In the genomic region with DNA sequence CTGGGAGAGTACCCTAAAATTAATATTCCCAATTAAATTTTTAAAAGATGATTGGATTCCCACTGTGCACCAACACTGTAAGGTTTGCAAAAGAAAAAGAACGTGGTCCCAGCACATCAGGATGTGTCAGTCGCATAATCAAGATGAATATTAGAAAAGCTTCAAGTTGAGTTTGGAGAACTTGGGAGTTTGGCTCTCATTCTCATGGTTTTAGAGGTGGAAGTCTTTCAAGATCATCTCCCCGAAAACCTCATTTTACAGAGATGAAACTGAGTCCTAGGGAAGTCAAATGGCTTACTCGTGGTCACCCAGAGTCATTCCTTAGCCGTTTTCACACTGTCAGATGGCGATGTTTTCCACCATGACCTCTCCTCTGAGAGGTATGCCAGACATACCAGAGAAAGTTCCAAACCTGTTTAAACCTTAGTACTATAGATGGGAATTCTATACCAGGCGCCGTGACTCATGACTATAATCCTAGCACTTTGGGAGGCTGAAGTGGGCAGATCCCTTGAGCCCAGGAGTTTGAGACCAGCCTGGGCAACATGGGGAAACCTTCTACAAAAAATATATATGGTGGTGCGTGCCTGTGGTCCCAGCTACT, we compare ENCODE assay signal across 9 cellular contexts.
DNase-seq lines count a peak whose midpoint lies in the region; TF ChIP-seq lines count a peak whose summit lies in the region.
"Had no signal": no experiment of that assay in that cellular context is flagged by ENCODE, and none has a peak within 500 bp of the region (broad histone marks: within the 10 kb centered on the region; RNA-seq: fewer than 3 reads in every experiment).

No MANE protein-coding gene starts in this region.

- POLR2A ChIA-PET in RWPE1 (lab: Yijun Ruan, JAX; ENCODE audit: low non-redundant PET): no interaction called here

- H2AFZ ChIP-seq in parathyroid adenoma: no peak overlapping the region

- H3K4me3 ChIP-seq in epithelial cell of esophagus (ENCODE audit: low read length) (peak overlapping the region; percentile 59), parathyroid adenoma (ENCODE audit: low read depth, low read length) (peak overlapping the region; percentile 71)

- H3K27ac ChIP-seq in RWPE1 (peak overlapping the region; percentile 100), parathyroid adenoma (peak overlapping the region; percentile 65)

- no peaks in the 10 kb centered on the region for H3K27me3 ChIP-seq in parathyroid adenoma (ENCODE audit: control insufficient read depth, insufficient read depth, low read length)

- no peak overlapping the region for H3K9ac ChIP-seq in parathyroid adenoma

- no peak for TF ChIP-seq CTCF in RWPE1 (conservative IDR thresholded peaks at IDR 0.05; ENCODE audit: low read depth)
- no peak for TF ChIP-seq CTCF in epithelial cell of esophagus (IDR thresholded peaks at IDR 0.05; ENCODE audit: insufficient read depth, low read depth, low read length, missing control alignments)
- no peak for TF ChIP-seq CTCF in parathyroid adenoma (IDR thresholded peaks at IDR 0.05)

- no peaks in the 10 kb centered on the region for H3K36me3 ChIP-seq in parathyroid adenoma (ENCODE audit: control insufficient read depth, insufficient read depth, low read length)

- no peaks in the 10 kb centered on the region for H3K9me3 ChIP-seq in parathyroid adenoma (ENCODE audit: control insufficient read depth, low read length)

- H3K79me2 ChIP-seq in parathyroid adenoma: peaks cover 11% of the 10 kb centered on the region

- peak overlapping the region; percentile 77 for H3K4me2 ChIP-seq in parathyroid adenoma (ENCODE audit: low read length)

- CTCF ChIA-PET in RWPE1 (lab: Yijun Ruan, JAX): interaction anchor here (1.1 kb wide), 1 partner anchor 55 kb away, joined by 6 read pairs; no protein-coding TSS in a partner anchor

- H3K4me1 ChIP-seq in parathyroid adenoma: peaks cover 14% of the 10 kb centered on the region

- DNase-seq in EH (ENCODE audit: low read depth): peak; percentile 45
- peak; percentile 30 for DNase-seq in RWPE1 (ENCODE audit: low spot score)
- DNase-seq in epithelial cell of esophagus (ENCODE audit: low read depth): peak; percentile 72
- no peak for DNase-seq in epidermal melanocyte (ENCODE audit: insufficient read length, low spot score)
- DNase-seq in kidney glomerular epithelial cell (lab: John Stamatoyannopoulos, UW): no peak
- no peak for DNase-seq in COR-L47 (lab: John Stamatoyannopoulos, UW)
- DNase-seq in GDM1 (lab: John Stamatoyannopoulos, UW): no peak
- DNase-seq: foreskin melanocyte had no signal

Comparison
In these comparisons a context has a peak if more than half of its experiments do, and no peak if none do; other contexts are left out.
1. DNase-seq: peak in EH (single experiment), RWPE1 (single experiment) and epithelial cell of esophagus (single experiment); none in epidermal melanocyte (single experiment), kidney glomerular epithelial cell (single experiment), COR-L47 (single experiment) and GDM1 (single experiment).